1 cellular context compared by ENCODE assay signal in genomic region chr19:16773259-16773658, GRCh38.
TF ChIP-seq lines count a peak whose summit lies in the region.

No MANE protein-coding gene starts in this region.

TF ChIP-seq in K562, 482 proteins besides CTCF, POLR2A, EP300 and RAD21:
- TF ChIP-seq ZNF217 (CRISPR knock-in tag; IDR thresholded peaks at IDR 0.05): no peak
- TF ChIP-seq C11orf30 (IDR thresholded peaks at IDR 0.05; ENCODE audit: low read depth): peak; percentile 59; the same call in 1 of the 2 replicates
- TF ChIP-seq NUFIP1 (IDR thresholded peaks at IDR 0.05; ENCODE audit: partially characterized antibody): no peak
- TF ChIP-seq ZNF316 (IDR thresholded peaks at IDR 0.05): peak; percentile 32; the same call in 1 of the 2 replicates
TF ChIP-seq in K562: peak in this region for 2.
